8 cellular contexts compared by ENCODE assay signal in the genomic region with DNA sequence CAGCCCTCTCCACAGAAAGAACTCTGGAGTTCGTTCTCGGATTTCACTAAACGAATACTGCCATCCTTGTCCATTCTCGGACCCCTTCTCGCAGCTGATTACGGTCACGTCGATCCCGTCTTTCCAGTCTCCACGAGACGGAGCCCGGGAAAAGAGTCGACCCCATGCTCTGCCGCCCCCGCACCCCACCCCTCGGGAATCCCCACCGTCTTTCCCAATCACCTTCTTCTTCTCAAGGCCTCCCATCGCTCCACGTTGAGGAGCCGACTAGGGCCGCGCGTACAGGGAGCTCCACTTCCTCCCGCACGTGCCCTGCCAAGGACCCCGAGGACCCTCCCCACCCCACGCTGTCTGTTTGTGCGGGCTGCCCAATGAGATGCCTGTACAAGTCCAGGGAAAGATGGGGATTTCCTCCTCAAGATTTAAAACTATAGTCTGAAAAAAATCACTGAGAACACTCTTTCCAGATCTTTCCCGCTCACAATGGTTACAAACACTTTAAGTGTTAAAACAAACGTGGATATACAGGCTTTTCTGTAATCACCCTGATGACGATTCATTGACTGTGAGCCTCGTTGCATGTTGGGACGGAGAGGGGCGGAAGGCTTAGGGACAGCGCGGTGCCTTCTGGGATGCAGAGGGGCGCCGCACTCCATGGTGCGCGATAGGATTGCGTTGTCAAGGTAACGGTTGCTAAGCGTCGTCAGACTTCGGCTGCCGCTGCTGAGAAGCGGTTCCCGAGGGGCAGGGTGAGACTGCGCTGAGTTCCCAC. TPM values are rescaled to one million over a fixed set of nuclear protein-coding genes. Genes with fewer than 3 reads are reported as not detected.
DNase-seq lines count a peak whose midpoint lies in the region; ATAC-seq, FAIRE-seq and TF ChIP-seq lines count a peak whose summit lies in the region.

A gene (minus strand): TSS at position 323 of the 772 bp plus-strand sequence. CDS start 77 bp downstream, at position 246.

- H3K4me1 ChIP-seq in CD4-positive, CD25-positive, alpha-beta regulatory T cell (ENCODE audit: control insufficient read depth, insufficient read depth, low read length, poor library complexity, severe bottlenecking) = peaks cover 21% of the 10 kb centered on the region
- peaks cover 26% of the 10 kb centered on the region for H3K4me1 ChIP-seq in HepG2 (ENCODE audit: insufficient read depth, low read length)

- 0 out of 4 replicates have a peak, but pooled peaks of 1 of the 2 experiments have one; percentile 11 for TF ChIP-seq EP300 in HepG2 (IDR thresholded peaks at IDR 0.05; ENCODE audit: low read depth in 2 of 2, low read length in 2 of 2)
- no peak for TF ChIP-seq EP300 in HepG2 (CRISPR knock-in tag; IDR thresholded peaks at IDR 0.05; ENCODE audit: borderline replicate concordance)

- CTCF ChIA-PET in HepG2 (lab: Yijun Ruan, JAX; ENCODE audit: low intra/inter-chr PET ratio, low total read pairs) = no interaction called here

- H3K9me3 Mint-ChIP-seq in CD4-positive, CD25-positive, alpha-beta regulatory T cell = no peaks in the 10 kb centered on the region

- FAIRE-seq in HepG2 (lab: Jason Lieb, UNC) = peak; percentile 99

- H3K9ac ChIP-seq in HepG2 (ENCODE audit: insufficient read depth, low read depth, low read length) = peak within 1 kb of the TSS; percentile 94

- peaks cover 16% of the 10 kb centered on the region for H3K36me3 Mint-ChIP-seq in CD4-positive, CD25-positive, alpha-beta regulatory T cell

- in situ Hi-C loops in HepG2 (cut with HindIII; ENCODE audit: extremely low pct_ligation_motif_present, low pct_unique_long_range_greater_than_20kb) = no loop called here

- H3K27ac Mint-ChIP-seq in CD4-positive, CD25-positive, alpha-beta regulatory T cell = no peak within 1 kb of the TSS

- DNase-seq in CD4-positive, CD25-positive, alpha-beta regulatory T cell = peak; percentile 93 to 99 (median 98)
- peak; percentile 99 for DNase-seq in NCI-H82 (lab: John Stamatoyannopoulos, UW)
- peak; percentile 91 to 93 for DNase-seq in activated CD4-positive, alpha-beta T cell treated with anti-CD3 and anti-CD28 coated beads, Interleukin-2, amount 50 U/mL, for 48 hours
- peak; percentile 91 to 97 (median 96) for DNase-seq in dorsolateral prefrontal cortex
- DNase-seq in HepG2 (ENCODE audit: low spot score) = peak; percentile 97
- peak; percentile 88 for DNase-seq in stimulated activated CD4-positive, alpha-beta T cell treated with anti-CD3 and anti-CD28 coated beads, Interleukin-4, amount 100 ng/mL, for 1 hour

- peaks cover 17% of the 10 kb centered on the region for H3K27me3 Mint-ChIP-seq in CD4-positive, CD25-positive, alpha-beta regulatory T cell

- H4K20me1 ChIP-seq in HepG2 (ENCODE audit: insufficient read depth, low read length) = no peaks in the 10 kb centered on the region; the same call in 1 of the 2 replicates

- H3K27me3 ChIP-seq in CD4-positive, CD25-positive, alpha-beta regulatory T cell (ENCODE audit: control insufficient read depth, insufficient read depth, low read length) = no peaks in the 10 kb centered on the region
- no peaks in the 10 kb centered on the region for H3K27me3 ChIP-seq in dorsolateral prefrontal cortex
- H3K27me3 ChIP-seq in HepG2 (ENCODE audit: control insufficient read depth in 1 of 2, insufficient read depth in 2 of 2, low read length in 2 of 2) = peaks cover 1 to 6% of the 10 kb centered on the region in 2 experiments; a peak in 2 of 5 replicates

- peak in 29 of 56 donors; percentile 7 to 61 (median 24) for TF ChIP-seq CTCF in dorsolateral prefrontal cortex (IDR thresholded peaks at IDR 0.05 in 54 of 56, conservative IDR thresholded peaks at IDR 0.05 in 2 of 56; ENCODE audit: low read depth in 1 of 56, partially characterized antibody in 56 of 56)
- no peak for TF ChIP-seq CTCF in HepG2 (CRISPR knock-in tag; IDR thresholded peaks at IDR 0.05)

- TF ChIP-seq POLR2A in HepG2 (IDR thresholded peaks at IDR 0.05; ENCODE audit: insufficient read depth in 1 of 2, low read depth in 2 of 2, low read length in 2 of 2) = peak; percentile 66 to 68

- ATAC-seq in CD4-positive, CD25-positive, alpha-beta regulatory T cell (ENCODE audit: low read depth in 2 of 2) = peak; percentile 99
- ATAC-seq in GM19438 (IDR thresholded peaks at IDR 0.05; ENCODE audit: low read depth, unreplicated experiment) (peak; percentile 97), HG03571 (IDR thresholded peaks at IDR 0.05; ENCODE audit: unreplicated experiment) (peak; percentile 92), HepG2 (peak; percentile 98)

- peaks cover 0 to 15% (median 0%) of the 10 kb centered on the region in 4 donors for H3K4me1 Mint-ChIP-seq in CD4-positive, CD25-positive, alpha-beta regulatory T cell

- H3K36me3 ChIP-seq in CD4-positive, CD25-positive, alpha-beta regulatory T cell (ENCODE audit: control insufficient read depth, insufficient read depth, low read length) = peaks cover 28% of the 10 kb centered on the region
- peaks cover 23 to 27% of the 10 kb centered on the region in 2 experiments for H3K36me3 ChIP-seq in HepG2 (replicated peaks in 1 of 2; ENCODE audit: control insufficient read depth in 1 of 2, insufficient read depth in 2 of 2, low read length in 2 of 2)

- H3K27ac ChIP-seq in CD4-positive, CD25-positive, alpha-beta regulatory T cell (ENCODE audit: insufficient read depth, low read length, poor library complexity, severe bottlenecking) = peak within 1 kb of the TSS; percentile 91
- H3K27ac ChIP-seq in dorsolateral prefrontal cortex (peak within 1 kb of the TSS; percentile 43 to 96 (median 91)), HepG2 (ENCODE audit: extremely low read length, insufficient read depth, low read length) (peak within 1 kb of the TSS; percentile 86)

- H3K9me3 ChIP-seq in CD4-positive, CD25-positive, alpha-beta regulatory T cell (ENCODE audit: control insufficient read depth in 2 of 2, low read length in 2 of 2) = no peaks in the 10 kb centered on the region
- H3K9me3 ChIP-seq in HepG2 (ENCODE audit: low read length) = no peaks in the 10 kb centered on the region

- peak within 1 kb of the TSS; percentile 35 for H2AFZ ChIP-seq in HepG2 (ENCODE audit: low read length)

- no peak within 1 kb of the TSS for H3K4me3 Mint-ChIP-seq in CD4-positive, CD25-positive, alpha-beta regulatory T cell

- intact Hi-C loops in dorsolateral prefrontal cortex (cut with DNase I) (loop anchor here in 1 of 2 donors (2.0 kb wide), 1 partner anchor 167 kb away; a partner anchor contains a TSS), HepG2 (cut with micrococcal nuclease; ENCODE audit: unreplicated experiment) (loop anchor here (2.0 kb wide), 1 partner anchor 17 kb away; a partner anchor contains a TSS)

- peaks cover 27% of the 10 kb centered on the region for H3K79me2 ChIP-seq in HepG2 (ENCODE audit: insufficient read depth, low read length)

- POLR2A ChIA-PET in HepG2 (lab: Yijun Ruan, JAX) = interaction anchor here (1.2 to 1.7 kb wide), 6 partner anchors 15 to 377 kb away, joined by 4 to 10 read pairs (median 5); a partner anchor contains a TSS

- TF ChIP-seq RAD21 in HepG2 (CRISPR knock-in tag; IDR thresholded peaks at IDR 0.05) = no peak

- WGBS in HepG2 (ENCODE audit: low lambda C conversion rate) = 1% methylated on average over 44 of the region's 49 CpGs

- peak within 1 kb of the TSS; percentile 97 for H3K4me3 ChIP-seq in CD4-positive, CD25-positive, alpha-beta regulatory T cell (ENCODE audit: low read depth, low read length)
- H3K4me3 ChIP-seq in dorsolateral prefrontal cortex (peak within 1 kb of the TSS; percentile 69 to 99 (median 92)), HepG2 (replicated peaks in 1 of 3; ENCODE audit: insufficient read depth in 1 of 3, low read depth in 2 of 3, low read length in 3 of 3) (peak within 1 kb of the TSS; percentile 72 to 85 (median 84))

- H3K4me2 ChIP-seq in HepG2 (ENCODE audit: low read depth, low read length) = peak within 1 kb of the TSS; percentile 85

- no TSS peak for BruUV-seq in HepG2 (replicated peaks; lab: Mats Ljungman, UMichigan)

TF ChIP-seq in HepG2, 621 proteins besides CTCF, POLR2A, EP300 and RAD21 (continues in another document):
- TF ChIP-seq ZNF460 (CRISPR knock-in tag; IDR thresholded peaks at IDR 0.05; ENCODE audit: borderline replicate concordance) (no peak), ZNF383 (CRISPR knock-in tag; IDR thresholded peaks at IDR 0.05; ENCODE audit: borderline replicate concordance) (no peak), ZBTB1 (CRISPR knock-in tag; IDR thresholded peaks at IDR 0.05; ENCODE audit: borderline replicate concordance) (no peak)
- TF ChIP-seq, protein P1, sequence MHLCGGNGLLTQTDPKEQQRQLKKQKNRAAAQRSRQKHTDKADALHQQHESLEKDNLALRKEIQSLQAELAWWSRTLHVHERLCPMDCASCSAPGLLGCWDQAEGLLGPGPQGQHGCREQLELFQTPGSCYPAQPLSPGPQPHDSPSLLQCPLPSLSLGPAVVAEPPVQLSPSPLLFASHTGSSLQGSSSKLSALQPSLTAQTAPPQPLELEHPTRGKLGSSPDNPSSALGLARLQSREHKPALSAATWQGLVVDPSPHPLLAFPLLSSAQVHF (CRISPR knock-in tag; IDR thresholded peaks at IDR 0.05) = no peak

RNA-seq across cellular contexts. Expression of the gene that starts here (rescaled TPM):
- 38.2 TPM for total RNA-seq in CD4-positive, CD25-positive, alpha-beta regulatory T cell
- 10 to 100 TPM; 35.2 to 47.9 (median 36.1) TPM for polyA plus RNA-seq in CD4-positive, CD25-positive, alpha-beta regulatory T cell
- total RNA-seq in dorsolateral prefrontal cortex = 10 to 100 TPM; 32.3 to 60.0 (median 44.4) TPM
- total RNA-seq in HepG2 (2016; rRNA removed; fragmentation: Illumina TruSeq; extraction: Trizol) = 94.7 and 111 TPM in 2 replicates
- 23.4 and 23.7 TPM in 2 replicates for total RNA-seq in HepG2 (2016; cell fraction: cytosol; rRNA removed; fragmentation: Illumina TruSeq; extraction: Trizol; ENCODE audit: low read depth)
- total RNA-seq in HepG2 (2016; cell fraction: insoluble cytoplasmic fraction; rRNA removed; fragmentation: Illumina TruSeq; extraction: Trizol) = 106 and 120 TPM in 2 replicates
- 37.9 and 40.4 TPM in 2 replicates for total RNA-seq in HepG2 (2016; cell fraction: membrane; rRNA removed; fragmentation: Illumina TruSeq; extraction: Trizol)
- 46.0 and 52.0 TPM in 2 replicates for total RNA-seq in HepG2 (2016; cell fraction: nucleus; rRNA removed; fragmentation: Illumina TruSeq; extraction: Trizol)
- polyA plus RNA-seq in HepG2 (2011; rRNA removed) = 65.1 and 70.0 TPM in 2 replicates
- 60.6 and 70.4 TPM in 2 replicates for polyA plus RNA-seq in HepG2 (2011; cell fraction: cytosol; rRNA removed)
- 79.4 and 94.0 TPM in 2 replicates for polyA plus RNA-seq in HepG2 (2011; cell fraction: nucleus; rRNA removed)
- 40.1 and 42.9 TPM in 2 replicates for polyA plus RNA-seq in HepG2 (2012)
- 14.6 and 17.1 TPM in 2 replicates for polyA plus RNA-seq in HepG2 (2016; cell fraction: cytosol; fragmentation: Illumina TruSeq; extraction: Trizol; ENCODE audit: low read depth)
- 110 and 112 TPM in 2 replicates for polyA plus RNA-seq in HepG2 (2016; cell fraction: insoluble cytoplasmic fraction; fragmentation: Illumina TruSeq; extraction: Trizol; ENCODE audit: low read depth)
- polyA plus RNA-seq in HepG2 (2016; cell fraction: membrane; fragmentation: Illumina TruSeq; extraction: Trizol; ENCODE audit: low read depth) = 26.4 and 29.2 TPM in 2 replicates
- 76.3 and 79.7 TPM in 2 replicates for polyA plus RNA-seq in HepG2 (2016; cell fraction: nucleus; fragmentation: Illumina TruSeq; extraction: Trizol; ENCODE audit: insufficient read depth, low read depth)
- 210 and 241 TPM in 2 replicates for polyA minus RNA-seq in HepG2 (2011; rRNA and poly(A)+ RNA removed; ENCODE audit: low replicate concordance)
- polyA minus RNA-seq in HepG2 (2011; cell fraction: cytosol; rRNA and poly(A)+ RNA removed) = 36.6 and 46.5 TPM in 2 replicates
- 50.9 and 67.1 TPM in 2 replicates for polyA minus RNA-seq in HepG2 (2011; cell fraction: nucleus; rRNA and poly(A)+ RNA removed)

Comparison
In these comparisons a context has a peak if more than half of its experiments do, and no peak if none do; other contexts are left out.
1. Peak in every context shown above with its lines: DNase-seq, ATAC-seq, H3K4me3 ChIP-seq and H3K27ac ChIP-seq.